7 cellular contexts compared by ENCODE assay signal in the genomic region with DNA sequence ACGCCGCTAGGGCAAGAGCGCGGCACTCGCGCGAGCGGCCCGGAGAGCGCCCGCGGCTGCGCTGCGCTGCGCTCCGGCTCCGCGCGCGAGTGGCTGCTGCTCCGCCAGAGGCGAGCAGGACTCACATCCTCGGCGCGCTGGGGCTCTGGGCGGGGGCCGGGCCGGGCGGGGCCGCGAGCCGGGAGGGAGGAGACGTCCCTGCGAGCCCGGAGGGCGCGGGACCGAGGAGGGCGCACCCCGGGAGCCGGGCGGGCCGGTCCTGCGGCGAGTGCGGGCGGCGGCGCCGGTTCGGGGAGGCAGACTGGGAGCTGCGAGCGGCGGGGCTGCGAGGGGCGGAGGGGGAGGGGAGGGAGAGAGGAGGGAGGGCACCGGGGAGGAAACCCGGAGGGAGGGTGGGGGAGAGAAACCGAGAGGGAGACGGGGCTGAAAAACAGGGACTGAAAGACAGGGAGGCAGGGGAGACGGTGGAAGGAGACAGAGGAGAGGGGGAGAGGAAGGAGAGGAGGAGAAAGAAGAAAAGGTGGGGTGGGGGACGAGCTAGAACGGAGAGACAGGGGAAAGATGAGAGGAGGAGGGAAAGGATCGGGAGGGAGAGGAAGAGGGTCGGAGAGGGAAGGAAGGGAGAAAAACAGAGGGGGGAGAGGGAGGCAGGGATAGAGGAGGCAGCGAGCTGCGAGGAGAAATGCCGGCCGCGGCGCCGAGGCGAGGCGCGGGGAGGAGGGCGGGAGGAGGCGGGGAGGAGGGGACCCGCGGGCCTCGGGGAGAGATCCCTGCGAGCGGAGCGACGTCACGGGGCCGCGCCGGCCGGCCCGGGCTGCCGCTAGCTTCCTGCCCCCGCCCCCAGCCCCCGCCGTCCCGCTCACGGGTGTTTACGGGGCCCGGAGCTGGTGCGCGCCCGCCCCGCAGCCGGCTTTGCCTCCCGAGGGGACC. TPM values are rescaled to one million over a fixed set of nuclear protein-coding genes. Genes with fewer than 3 reads are reported as not detected.
DNase-seq lines count a peak whose midpoint lies in the region; ATAC-seq, FAIRE-seq and TF ChIP-seq lines count a peak whose summit lies in the region.

A gene (minus strand): TSS at position 684 of the 930 bp plus-strand sequence. CDS start 831 bp downstream, outside the sequence.

- no peak for FAIRE-seq in H54 (lab: Jason Lieb, UNC)

- DNase-seq in H54 (ENCODE audit: insufficient read length, low spot score) (peak; percentile 70), RPMI7951 (ENCODE audit: low read depth) (peak; percentile 69), germinal center (ENCODE audit: low spot score) (peak; percentile 63), thyroid gland (peak; percentile 53 to 72)
- peak; percentile 64 for DNase-seq in activated naive CD4-positive, alpha-beta T cell treated with anti-CD3 and anti-CD28 coated beads, Interleukin-2, amount 50 U/mL, for 16 hours

- H3K36me3 ChIP-seq in neural cell (ENCODE audit: insufficient read depth, low read length), result no peaks in the 10 kb centered on the region
- H3K36me3 ChIP-seq in thyroid gland, result no peaks in the 10 kb centered on the region

- no peaks in the 10 kb centered on the region for H3F3A ChIP-seq in neural cell (ENCODE audit: insufficient read depth, low read length, poor library complexity, severe bottlenecking)

- TF ChIP-seq RAD21 in neural cell (conservative IDR thresholded peaks at IDR 0.05), result no peak

- H3K27me3 ChIP-seq in neural cell (ENCODE audit: insufficient read depth, low read depth, low read length) (peaks cover 16% of the 10 kb centered on the region), thyroid gland (peaks cover 8% of the 10 kb centered on the region)

- H3K4me1 ChIP-seq in thyroid gland, result peaks cover 14 to 25% of the 10 kb centered on the region in 2 donors

- H3K27ac ChIP-seq in neural cell (ENCODE audit: low read length), result peak within 1 kb of the TSS; percentile 98
- peak within 1 kb of the TSS; percentile 18 to 50 (median 32) for H3K27ac ChIP-seq in thyroid gland

- TF ChIP-seq POLR2A in H54 (IDR thresholded peaks at IDR 0.05; ENCODE audit: low read depth, low read length), result peak; percentile 22; the same call in 1 of the 2 replicates
- TF ChIP-seq POLR2A in thyroid gland (IDR thresholded peaks at IDR 0.05), result no peak

- H4K20me1 ChIP-seq in neural cell (ENCODE audit: insufficient read depth), result no peaks in the 10 kb centered on the region

- ATAC-seq in GM18519 (IDR thresholded peaks at IDR 0.05; ENCODE audit: low FRiP score, unreplicated experiment), result no peak

- H3K9ac ChIP-seq in neural cell (ENCODE audit: low read length), result peak within 1 kb of the TSS; percentile 99

- H3K4me2 ChIP-seq in neural cell (ENCODE audit: low read length), result peak within 1 kb of the TSS; percentile 100

- peak within 1 kb of the TSS; percentile 73 for H2AFZ ChIP-seq in neural cell (ENCODE audit: low read depth, low read length)

- H3K9me3 ChIP-seq in neural cell (ENCODE audit: low read length) (no peaks in the 10 kb centered on the region), thyroid gland (no peaks in the 10 kb centered on the region)

- intact Hi-C loops in thyroid gland (cut with DNase I), result no loop called here

- H3K79me2 ChIP-seq in neural cell (replicated peaks; ENCODE audit: insufficient read depth, low read length), result peaks cover 31% of the 10 kb centered on the region

- WGBS in thyroid gland, 2 donors, result 1% methylated on average over 47 to 51 of the region's 104 CpGs

- no peak for TF ChIP-seq CTCF in neural cell (IDR thresholded peaks at IDR 0.05; ENCODE audit: poor library complexity, severe bottlenecking)
- no peak for TF ChIP-seq CTCF in thyroid gland (IDR thresholded peaks at IDR 0.05)

- no peaks in the 10 kb centered on the region for H3K9me2 ChIP-seq in neural cell (ENCODE audit: insufficient read depth, low read length)

- no peak for TF ChIP-seq EP300 in neural cell (conservative IDR thresholded peaks at IDR 0.05; ENCODE audit: poor library complexity, severe bottlenecking)

- peak within 1 kb of the TSS; percentile 98 for H3K4me3 ChIP-seq in neural cell (ENCODE audit: low read length)
- H3K4me3 ChIP-seq in thyroid gland (replicated peaks in 1 of 3), result peak within 1 kb of the TSS; percentile 4 to 59 (median 23)

TF ChIP-seq in neural cell, 6 proteins besides CTCF, POLR2A, EP300 and RAD21:
- peak; percentile 77 for TF ChIP-seq POLR2AphosphoS5 (IDR thresholded peaks at IDR 0.05)
- TF ChIP-seq EZH2 (IDR thresholded peaks at IDR 0.05; ENCODE audit: borderline replicate concordance, insufficient read depth, low read length, poor library complexity, severe bottlenecking), result no peak
- TF ChIP-seq, protein P1, sequence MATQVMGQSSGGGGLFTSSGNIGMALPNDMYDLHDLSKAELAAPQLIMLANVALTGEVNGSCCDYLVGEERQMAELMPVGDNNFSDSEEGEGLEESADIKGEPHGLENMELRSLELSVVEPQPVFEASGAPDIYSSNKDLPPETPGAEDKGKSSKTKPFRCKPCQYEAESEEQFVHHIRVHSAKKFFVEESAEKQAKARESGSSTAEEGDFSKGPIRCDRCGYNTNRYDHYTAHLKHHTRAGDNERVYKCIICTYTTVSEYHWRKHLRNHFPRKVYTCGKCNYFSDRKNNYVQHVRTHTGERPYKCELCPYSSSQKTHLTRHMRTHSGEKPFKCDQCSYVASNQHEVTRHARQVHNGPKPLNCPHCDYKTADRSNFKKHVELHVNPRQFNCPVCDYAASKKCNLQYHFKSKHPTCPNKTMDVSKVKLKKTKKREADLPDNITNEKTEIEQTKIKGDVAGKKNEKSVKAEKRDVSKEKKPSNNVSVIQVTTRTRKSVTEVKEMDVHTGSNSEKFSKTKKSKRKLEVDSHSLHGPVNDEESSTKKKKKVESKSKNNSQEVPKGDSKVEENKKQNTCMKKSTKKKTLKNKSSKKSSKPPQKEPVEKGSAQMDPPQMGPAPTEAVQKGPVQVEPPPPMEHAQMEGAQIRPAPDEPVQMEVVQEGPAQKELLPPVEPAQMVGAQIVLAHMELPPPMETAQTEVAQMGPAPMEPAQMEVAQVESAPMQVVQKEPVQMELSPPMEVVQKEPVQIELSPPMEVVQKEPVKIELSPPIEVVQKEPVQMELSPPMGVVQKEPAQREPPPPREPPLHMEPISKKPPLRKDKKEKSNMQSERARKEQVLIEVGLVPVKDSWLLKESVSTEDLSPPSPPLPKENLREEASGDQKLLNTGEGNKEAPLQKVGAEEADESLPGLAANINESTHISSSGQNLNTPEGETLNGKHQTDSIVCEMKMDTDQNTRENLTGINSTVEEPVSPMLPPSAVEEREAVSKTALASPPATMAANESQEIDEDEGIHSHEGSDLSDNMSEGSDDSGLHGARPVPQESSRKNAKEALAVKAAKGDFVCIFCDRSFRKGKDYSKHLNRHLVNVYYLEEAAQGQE (IDR thresholded peaks at IDR 0.05; ENCODE audit: borderline replicate concordance), result peak; percentile 77
- TF ChIP-seq MXI1 (conservative IDR thresholded peaks at IDR 0.05; ENCODE audit: poor library complexity, severe bottlenecking), result peak; percentile 9
- no peak for TF ChIP-seq SMC3 (conservative IDR thresholded peaks at IDR 0.05; ENCODE audit: poor library complexity)
- TF ChIP-seq TAF1 (IDR thresholded peaks at IDR 0.05; ENCODE audit: low read depth), result no peak

RNA-seq across cellular contexts. Expression of the gene that starts here (rescaled TPM):
- 6.7 and 9.9 TPM in 2 replicates for total RNA-seq in RPMI7951 (2014; rRNA removed; shearing (Covaris generic))
- polyA plus RNA-seq in neural cell, result 54.2 and 67.1 TPM in 2 replicates
- polyA minus RNA-seq in neural cell, result 41.1 and 41.9 TPM in 2 replicates
- 10 to 100 TPM in 1 of 4 donors, 1 to 10 TPM in 3; 3.2 to 12.2 (median 8.1) TPM for total RNA-seq in thyroid gland
